Comparison of ENCODE assay signal across 8 cellular contexts in the genomic region with DNA sequence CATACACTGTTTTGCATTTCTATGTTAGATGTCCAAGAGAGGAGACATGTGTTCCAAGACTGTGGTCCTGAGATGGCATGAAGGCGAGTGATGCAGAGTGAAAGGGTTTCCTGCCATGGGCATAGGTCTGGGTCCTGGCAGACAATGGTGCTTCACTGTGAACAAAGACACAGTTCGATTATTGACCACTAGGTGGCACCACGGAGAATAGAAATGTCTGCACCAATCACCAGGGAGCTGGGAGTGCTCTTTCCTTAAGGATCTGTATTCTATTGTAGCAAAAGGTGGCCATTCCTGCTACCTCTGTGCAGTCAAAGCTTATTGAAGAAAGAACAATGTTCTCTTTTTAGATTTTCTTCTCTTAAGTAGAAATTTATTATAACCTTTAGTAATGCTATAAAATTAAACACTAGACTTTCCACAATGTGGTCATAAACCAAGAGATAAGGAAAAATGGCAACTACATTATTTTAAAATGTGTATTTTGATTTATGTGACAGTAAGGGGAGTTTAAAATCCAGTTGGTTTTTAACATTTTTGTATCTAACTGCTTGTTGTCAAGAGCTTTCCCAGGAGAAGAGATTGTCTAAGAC.
A peak's percentile ranks its signal among the peaks of the same experiment; 100 is the strongest.
DNase-seq lines count a peak whose midpoint lies in the region; TF ChIP-seq lines count a peak whose summit lies in the region.

No MANE protein-coding gene starts in this region.

- H3K27me3 ChIP-seq in left ventricle myocardium inferior (ENCODE audit: low read depth), result peaks cover 10% of the 10 kb centered on the region

- no peak overlapping the region for H3K4me3 Mint-ChIP-seq in immature natural killer cell

- peaks cover 0 to 19% (median 7%) of the 10 kb centered on the region in 6 donors for H3K9me3 Mint-ChIP-seq in immature natural killer cell

- TF ChIP-seq CTCF in left ventricle myocardium inferior (IDR thresholded peaks at IDR 0.05; ENCODE audit: borderline replicate concordance), result peak; percentile 70

- no peaks in the 10 kb centered on the region for H3K36me3 ChIP-seq in left ventricle myocardium inferior

- intact Hi-C loops in left ventricle myocardium inferior (cut with micrococcal nuclease), result no loop called here

- H3K27ac ChIP-seq in left ventricle myocardium inferior (replicated peaks), result no peak overlapping the region

- H3K27me3 Mint-ChIP-seq in immature natural killer cell (ENCODE audit: low read depth in 3 of 3), result peaks cover 0 to 6% (median 4%) of the 10 kb centered on the region in 3 donors

- DNase-seq in AG08395 (ENCODE audit: low spot score) (peak; percentile 64), ELF-1 (ENCODE audit: low read depth, low spot score) (peak; percentile 73), M059J (ENCODE audit: low read depth) (peak; percentile 16), SW480 (ENCODE audit: low spot score) (peak; percentile 43), left ventricle myocardium inferior (no peak), immature natural killer cell (no peak), cortex of kidney (lab: John Stamatoyannopoulos, UW) (no peak)
- peak in 2 of 3 donors; percentile 5 to 10 for DNase-seq in stimulated activated CD4-positive, alpha-beta T cell treated with anti-CD3 and anti-CD28 coated beads, TNF-alpha, amount 100 ng/mL, for 48 hours (ENCODE audit: low read depth in 3 of 3)

- H3K9me3 ChIP-seq in left ventricle myocardium inferior (replicated peaks), result no peaks in the 10 kb centered on the region

- H3K4me1 ChIP-seq in left ventricle myocardium inferior, result no peaks in the 10 kb centered on the region

- no peak overlapping the region for H3K4me3 ChIP-seq in left ventricle myocardium inferior

- H3K27ac Mint-ChIP-seq in immature natural killer cell, result no peak overlapping the region

- H3K36me3 Mint-ChIP-seq in immature natural killer cell, result no peaks in the 10 kb centered on the region

- no peaks in the 10 kb centered on the region for H3K4me1 Mint-ChIP-seq in immature natural killer cell

Comparison
In these comparisons a context has a peak if more than half of its experiments do, and no peak if none do; other contexts are left out.
1. DNase-seq: peak in AG08395 (single experiment), ELF-1 (single experiment), M059J (single experiment), SW480 (single experiment) and stimulated activated CD4-positive, alpha-beta T cell treated with anti-CD3 and anti-CD28 coated beads, TNF-alpha, amount 100 ng/mL, for 48 hours (2 of 3); none in left ventricle myocardium inferior (single experiment), immature natural killer cell (0 of 3) and cortex of kidney (single experiment).